In genomic region chr10:30348378-30348776, GRCh38 we compare ENCODE assay signal across 8 cellular contexts. TPM values are rescaled to one million over a fixed set of nuclear protein-coding genes. Genes with fewer than 3 reads are reported as not detected.
A peak's percentile ranks its signal among the peaks of the same experiment; 100 is the strongest.
DNase-seq lines count a peak whose midpoint lies in the region; ATAC-seq, FAIRE-seq and TF ChIP-seq lines count a peak whose summit lies in the region.

No MANE protein-coding gene starts in this region.

- H3K79me1 ChIP-seq in mesenchymal stem cell (replicated peaks; ENCODE audit: low read length, poor library complexity, severe bottlenecking), result no peaks in the 10 kb centered on the region

- peak; percentile 18 for ATAC-seq in GM18498 (IDR thresholded peaks at IDR 0.05; ENCODE audit: unreplicated experiment)
- ATAC-seq in HG02884 (IDR thresholded peaks at IDR 0.05; ENCODE audit: unreplicated experiment), result peak; percentile 13
- no peak for ATAC-seq in GM21447 (IDR thresholded peaks at IDR 0.05; ENCODE audit: unreplicated experiment)

- no peak overlapping the region for H2BK5ac ChIP-seq in mesenchymal stem cell (ENCODE audit: low read depth, low read length, poor library complexity, severe bottlenecking)

- H2BK120ac ChIP-seq in mesenchymal stem cell (ENCODE audit: low read depth, low read length), result no peak overlapping the region

- peak overlapping the region in 1 of 2 experiments; percentile 32 for H3K4ac ChIP-seq in mesenchymal stem cell (ENCODE audit: low read depth in 1 of 2, low read length in 2 of 2)

- no peaks in the 10 kb centered on the region for H3K36me3 Mint-ChIP-seq in astrocyte (ENCODE audit: low read depth, unreplicated experiment)

- H3K9ac ChIP-seq in astrocyte (ENCODE audit: low read length), result peak overlapping the region; percentile 97
- H3K9ac ChIP-seq in mesenchymal stem cell (ENCODE audit: low read length), result peak overlapping the region; percentile 91

- no peak overlapping the region for H2BK15ac ChIP-seq in mesenchymal stem cell (ENCODE audit: low read depth, poor library complexity, severe bottlenecking)

- H2AFZ ChIP-seq in astrocyte (ENCODE audit: low read depth, low read length) (peak overlapping the region; percentile 96), mesenchymal stem cell (ENCODE audit: low read depth, low read length) (no peak overlapping the region)

- H3K14ac ChIP-seq in mesenchymal stem cell (ENCODE audit: low read length in 2 of 2), result no peak overlapping the region

- H3K27me3 ChIP-seq in astrocyte (ENCODE audit: insufficient read depth, low read length) (no peaks in the 10 kb centered on the region), mesenchymal stem cell (ENCODE audit: control insufficient read depth in 1 of 2, insufficient read depth in 1 of 2, low read length in 2 of 2) (no peaks in the 10 kb centered on the region)

- H4K91ac ChIP-seq in mesenchymal stem cell (ENCODE audit: low read length), result no peak overlapping the region

- H3K18ac ChIP-seq in mesenchymal stem cell (ENCODE audit: low read depth in 1 of 2, low read length in 2 of 2), result peak overlapping the region in 1 of 2 experiments; percentile 82

- no peak overlapping the region for H2BK12ac ChIP-seq in mesenchymal stem cell (ENCODE audit: low read length in 2 of 2)

- H3K79me2 ChIP-seq in astrocyte (ENCODE audit: insufficient read depth, low read length), result peaks cover 57% of the 10 kb centered on the region

- H3K27me3 Mint-ChIP-seq in astrocyte (ENCODE audit: low read depth, unreplicated experiment), result no peaks in the 10 kb centered on the region

- peak overlapping the region; percentile 93 for H3K27ac Mint-ChIP-seq in astrocyte (ENCODE audit: unreplicated experiment)

- H3K4me2 ChIP-seq in astrocyte (ENCODE audit: low read length), result peak overlapping the region; percentile 87
- H3K4me2 ChIP-seq in mesenchymal stem cell (ENCODE audit: low read length, poor library complexity, severe bottlenecking), result peak overlapping the region; percentile 49

- H3K9me3 Mint-ChIP-seq in astrocyte (ENCODE audit: unreplicated experiment), result no peaks in the 10 kb centered on the region

- H3K23ac ChIP-seq in mesenchymal stem cell (ENCODE audit: low read length in 2 of 2), result no peak overlapping the region

- no peak for TF ChIP-seq CTCF in astrocyte (IDR thresholded peaks at IDR 0.05; ENCODE audit: insufficient read depth, low read depth, low read length)

- H3K9me3 ChIP-seq in astrocyte (ENCODE audit: insufficient read depth, low read depth, low read length) (no peaks in the 10 kb centered on the region), mesenchymal stem cell (ENCODE audit: control insufficient read depth, low read length) (no peaks in the 10 kb centered on the region)

- no peak overlapping the region for H2AK5ac ChIP-seq in mesenchymal stem cell (ENCODE audit: low read length, severe bottlenecking)

- H3K36me3 ChIP-seq in astrocyte (ENCODE audit: insufficient read depth, low read length) (no peaks in the 10 kb centered on the region), mesenchymal stem cell (ENCODE audit: control insufficient read depth in 1 of 2, insufficient read depth in 2 of 2, low read depth in 1 of 2, low read length in 2 of 2) (no peaks in the 10 kb centered on the region)

- H4K8ac ChIP-seq in mesenchymal stem cell (ENCODE audit: low read length), result peak overlapping the region; percentile 68

- WGBS in mesenchymal stem cell, result under 1% methylated on average over 9 of the region's 9 CpGs

- FAIRE-seq in astrocyte (lab: Jason Lieb, UNC), result no peak

- peak overlapping the region; percentile 98 for H3K4me3 Mint-ChIP-seq in astrocyte (ENCODE audit: unreplicated experiment)

- peaks cover 13% of the 10 kb centered on the region for H3K4me1 Mint-ChIP-seq in astrocyte (ENCODE audit: low read depth, unreplicated experiment)

- DNase-seq in astrocyte (ENCODE audit: low read depth), result no peak
- DNase-seq in mesenchymal stem cell, result no peak
- DNase-seq in stimulated activated naive CD4-positive, alpha-beta T cell (lab: John Stamatoyannopoulos, UW), result no peak
- DNase-seq in NCI-H2171 (lab: John Stamatoyannopoulos, UW), result no peak
- no peak for DNase-seq in activated effector memory CD4-positive, alpha-beta T cell treated with anti-CD3 and anti-CD28 coated beads, Interleukin-2, amount 50 U/mL, for 16 hours

- peak overlapping the region; percentile 89 for H3K27ac ChIP-seq in astrocyte (ENCODE audit: low read depth, low read length)
- peak overlapping the region; percentile 54 for H3K27ac ChIP-seq in mesenchymal stem cell (ENCODE audit: low read length, poor library complexity, severe bottlenecking)

- H3K4me3 ChIP-seq in astrocyte (ENCODE audit: insufficient read depth, low read depth, low read length) (peak overlapping the region; percentile 85), mesenchymal stem cell (ENCODE audit: insufficient read depth in 1 of 2, low read depth in 1 of 2, low read length in 2 of 2) (peak overlapping the region; percentile 78 to 84)

- peaks cover 34% of the 10 kb centered on the region for H4K20me1 ChIP-seq in astrocyte (ENCODE audit: insufficient read depth, low read length)

- peaks cover 2% of the 10 kb centered on the region for H3K4me1 ChIP-seq in astrocyte (ENCODE audit: insufficient read depth, low read length)
- H3K4me1 ChIP-seq in mesenchymal stem cell (ENCODE audit: control insufficient read depth, insufficient read depth, low read depth, low read length), result peaks cover 1% of the 10 kb centered on the region

RNA-seq across cellular contexts. Expression of gene MTPAP, which starts 0.7 kb away (rescaled TPM):
- total RNA-seq in astrocyte, result 24.9 and 26.5 TPM in 2 replicates
- polyA plus RNA-seq in mesenchymal stem cell (2013, experiment 1 of 2), result 12.6 TPM
- 13.7 TPM for polyA plus RNA-seq in mesenchymal stem cell (2013, experiment 2 of 2)
